In genomic region chrX:132336172-132336571, GRCh38 we compare ENCODE assay signal across 10 cellular contexts.
"Had no signal": no experiment of that assay in that cellular context is flagged by ENCODE, and none has a peak within 500 bp of the region (broad histone marks: within the 10 kb centered on the region; RNA-seq: fewer than 3 reads in every experiment).

No MANE protein-coding gene starts in this region.

- H3K4me1 Mint-ChIP-seq: GM23338, H9 had no signal

- H3K36me3 ChIP-seq: HAP-1 had no signal

- FAIRE-seq: H54 had no signal

- H3K4me2 ChIP-seq: GM23338 had no signal

- H2AFZ ChIP-seq: GM23248, GM23338 had no signal

- ATAC-seq: GM23338, HCT116 had no signal

- H3K4me1 ChIP-seq: HAP-1 had no signal

- H3K4me3 Mint-ChIP-seq: GM23338, H9, HFFc6 had no signal

- H3K4me3 ChIP-seq: GM23248, GM23338, HAP-1 had no signal

- H3K27ac ChIP-seq: GM23248 had no signal

- H3K9me3 Mint-ChIP-seq: GM23338, H9, HFFc6 had no signal

- H3K9ac ChIP-seq: GM23248 had no signal

- DNase-seq: GM23248, GOT3, H7, H9, HCEC 1CT, HFFc6 had no signal

- H3K27ac Mint-ChIP-seq: GM23338, H9, HFFc6 had no signal

- H3K9me3 ChIP-seq: HAP-1 had no signal
